10 cellular contexts compared by ENCODE assay signal in genomic region chr5:132776932-132777208, GRCh38. TPM values are rescaled to one million over a fixed set of nuclear protein-coding genes. Genes with fewer than 3 reads are reported as not detected.
DNase-seq lines count a peak whose midpoint lies in the region; ATAC-seq and TF ChIP-seq lines count a peak whose summit lies in the region.
"Had no signal": no experiment of that assay in that cellular context is flagged by ENCODE, and none has a peak within 500 bp of the region (broad histone marks: within the 10 kb centered on the region; RNA-seq: fewer than 3 reads in every experiment).

No MANE protein-coding gene starts in this region.

- intact Hi-C loops in CD4-positive, alpha-beta memory T cell (cut with micrococcal nuclease), result loop anchor here (1.0 to 2.0 kb wide), 2 partner anchors 30 to 40 kb away; partner anchors contain the start of genes CCNI2 and KIF3A

- no peak overlapping the region for H3K4ac ChIP-seq in neuronal stem cell (ENCODE audit: low read length)

- no peak overlapping the region for H2BK120ac ChIP-seq in neuronal stem cell (ENCODE audit: low read depth, low read length)

- no peak overlapping the region for H3K27ac Mint-ChIP-seq in CD4-positive, alpha-beta memory T cell
- H3K27ac Mint-ChIP-seq in endodermal cell, result no peak overlapping the region
- H3K27ac Mint-ChIP-seq: activated B cell treated with CpG ODN at 0.5 μM for 24 hours, immature natural killer cell had no signal

- H4K91ac ChIP-seq in neuronal stem cell (ENCODE audit: low read depth, low read length, poor library complexity), result no peak overlapping the region

- CTCF ChIA-PET in CD4-positive, alpha-beta memory T cell (lab: Charles Lee; ENCODE audit: partially characterized antibody), result interaction anchor here (1.8 kb wide), 1 partner anchor 43 kb away, joined by 6 read pairs; no protein-coding TSS in a partner anchor

- no peaks in the 10 kb centered on the region for H3K36me3 ChIP-seq in CD4-positive, alpha-beta memory T cell (ENCODE audit: insufficient read depth, low read length)
- H3K36me3 ChIP-seq in endodermal cell (ENCODE audit: control insufficient read depth, insufficient read depth, low read length), result no peaks in the 10 kb centered on the region
- no peaks in the 10 kb centered on the region for H3K36me3 ChIP-seq in neuronal stem cell (replicated peaks in 1 of 2; ENCODE audit: control insufficient read depth in 2 of 2, insufficient read depth in 2 of 2, low read length in 2 of 2)

- H2BK15ac ChIP-seq in neuronal stem cell (ENCODE audit: low read length), result no peak overlapping the region

- no peaks in the 10 kb centered on the region for H3K9me3 ChIP-seq in CD4-positive, alpha-beta memory T cell (ENCODE audit: control insufficient read depth in 1 of 2, low read length in 2 of 2)
- H3K9me3 ChIP-seq in endodermal cell (ENCODE audit: control insufficient read depth, low read length) (no peaks in the 10 kb centered on the region), neuronal stem cell (replicated peaks in 1 of 2; ENCODE audit: control insufficient read depth in 2 of 2, insufficient read depth in 1 of 2, low read depth in 1 of 2, low read length in 2 of 2) (no peaks in the 10 kb centered on the region)

- peak overlapping the region; percentile 20 for H3K27ac ChIP-seq in CD4-positive, alpha-beta memory T cell (ENCODE audit: low read depth, low read length)
- H3K27ac ChIP-seq in endodermal cell (ENCODE audit: low read depth, low read length), result no peak overlapping the region
- H3K27ac ChIP-seq in neuronal stem cell (replicated peaks; ENCODE audit: low read length), result no peak overlapping the region

- H3K4me1 Mint-ChIP-seq in CD4-positive, alpha-beta memory T cell, result peaks cover 20 to 44% (median 28%) of the 10 kb centered on the region in 4 donors
- no peaks in the 10 kb centered on the region for H3K4me1 Mint-ChIP-seq in endodermal cell

- POLR2A ChIA-PET in CD4-positive, alpha-beta memory T cell (lab: Charles Lee; ENCODE audit: partially characterized antibody), result interaction anchor here (1.2 to 2.7 kb wide), 4 partner anchors 29 to 280 kb away, joined by 3 to 23 read pairs (median 9); partner anchors contain the start of genes CCNI2, HSPA4 and KIF3A

- H2BK5ac ChIP-seq in neuronal stem cell (ENCODE audit: low read length), result peak overlapping the region; percentile 4

- H3K4me3 Mint-ChIP-seq in CD4-positive, alpha-beta memory T cell, result no peak overlapping the region
- H3K4me3 Mint-ChIP-seq in endodermal cell, result peak overlapping the region; percentile 61

- peak overlapping the region; percentile 86 for H3K4me2 ChIP-seq in neuronal stem cell (ENCODE audit: insufficient read depth, low read length, poor library complexity, severe bottlenecking)

- peak overlapping the region; percentile 99 for H2AFZ ChIP-seq in neuronal stem cell (ENCODE audit: low read length)

- 0 to 4% methylated on average over 5 to 41 of the region's 41 CpGs for WGBS in endodermal cell (ENCODE audit: insufficient coverage in 1 of 2, insufficient read length in 1 of 2), 2 experiments
- WGBS in neuronal stem cell (ENCODE audit: extremely low coverage in 2 of 2, insufficient read length in 2 of 2, insufficient replicate concordance in 1 of 2), 2 donors, result no CpG with 5 or more reads among the region's 41 CpGs

- H3K14ac ChIP-seq in neuronal stem cell (ENCODE audit: low read length), result no peak overlapping the region

- H3K36me3 Mint-ChIP-seq in CD4-positive, alpha-beta memory T cell, result peaks cover 0 to 1% of the 10 kb centered on the region in 2 donors
- H3K36me3 Mint-ChIP-seq in endodermal cell (ENCODE audit: low read depth), result no peaks in the 10 kb centered on the region
- H3K36me3 Mint-ChIP-seq: immature natural killer cell had no signal

- no peak overlapping the region for H3K23ac ChIP-seq in neuronal stem cell (ENCODE audit: low read depth, low read length, poor library complexity)

- peak overlapping the region; percentile 48 for H2AK5ac ChIP-seq in neuronal stem cell (ENCODE audit: low read depth, low read length)

- H3K4me3 ChIP-seq in CD4-positive, alpha-beta memory T cell (ENCODE audit: low read length in 2 of 2), result peak overlapping the region in 1 of 2 donors; percentile 69
- H3K4me3 ChIP-seq in LNCaP clone FGC (ENCODE audit: low read depth, low read length) (peak overlapping the region; percentile 75), endodermal cell (ENCODE audit: low read length) (peak overlapping the region; percentile 80), neuronal stem cell (ENCODE audit: low read length in 2 of 2) (peak overlapping the region; percentile 64 to 89)

- H3K4me1 ChIP-seq in CD4-positive, alpha-beta memory T cell (ENCODE audit: insufficient read depth, low read length), result peaks cover 35% of the 10 kb centered on the region
- no peaks in the 10 kb centered on the region for H3K4me1 ChIP-seq in endodermal cell (ENCODE audit: control insufficient read depth, insufficient read depth, low read length)
- peaks cover 3 to 20% of the 10 kb centered on the region in 2 donors for H3K4me1 ChIP-seq in neuronal stem cell (ENCODE audit: control insufficient read depth in 2 of 2, insufficient read depth in 1 of 2, low read depth in 1 of 2, low read length in 2 of 2)

- H3K9ac ChIP-seq in endodermal cell (ENCODE audit: extremely low read depth, low read length, poor library complexity, severe bottlenecking) (peak overlapping the region; percentile 41), neuronal stem cell (ENCODE audit: low read depth, low read length, poor library complexity) (peak overlapping the region; percentile 50)

- no peak overlapping the region for H4K8ac ChIP-seq in neuronal stem cell (ENCODE audit: low read depth, low read length)

- H3K27me3 Mint-ChIP-seq in CD4-positive, alpha-beta memory T cell, result peaks cover 0 to 1% of the 10 kb centered on the region in 2 donors
- peaks cover 51% of the 10 kb centered on the region for H3K27me3 Mint-ChIP-seq in endodermal cell (ENCODE audit: insufficient read depth)

- H3K79me1 ChIP-seq in neuronal stem cell (ENCODE audit: low read depth, low read length), result peaks cover 16% of the 10 kb centered on the region

- no peaks in the 10 kb centered on the region for H3K9me3 Mint-ChIP-seq in CD4-positive, alpha-beta memory T cell
- no peaks in the 10 kb centered on the region for H3K9me3 Mint-ChIP-seq in endodermal cell
- H3K9me3 Mint-ChIP-seq: activated B cell treated with CpG ODN at 0.5 μM for 24 hours, immature natural killer cell had no signal

- H3K18ac ChIP-seq in neuronal stem cell (ENCODE audit: low read length), result peak overlapping the region; percentile 81

- no peak for DNase-seq in CD4-positive, alpha-beta memory T cell
- DNase-seq in LNCaP clone FGC (ENCODE audit: low read depth), result no peak
- DNase-seq in endodermal cell, result no peak
- no peak for DNase-seq in neuronal stem cell (ENCODE audit: low spot score)
- no peak for DNase-seq in glomerular visceral epithelial cell (ENCODE audit: extremely low spot score)
- no peak for DNase-seq in KG1 (lab: John Stamatoyannopoulos, UW)

- no peak for TF ChIP-seq CTCF in LNCaP clone FGC (IDR thresholded peaks at IDR 0.05; ENCODE audit: control insufficient read depth, extremely low read depth, insufficient read depth)
- TF ChIP-seq CTCF in endodermal cell (conservative IDR thresholded peaks at IDR 0.05), result no peak

- ATAC-seq in HG02973 (IDR thresholded peaks at IDR 0.05; ENCODE audit: unreplicated experiment), result no peak
- ATAC-seq in HG03460 (IDR thresholded peaks at IDR 0.05; ENCODE audit: unreplicated experiment), result no peak

- no peak overlapping the region for H2BK12ac ChIP-seq in neuronal stem cell (ENCODE audit: low read length)

- no peaks in the 10 kb centered on the region for H3K27me3 ChIP-seq in CD4-positive, alpha-beta memory T cell (ENCODE audit: insufficient read depth, low read length)
- H3K27me3 ChIP-seq in endodermal cell (ENCODE audit: control insufficient read depth, insufficient read depth, low read length, poor library complexity, severe bottlenecking) (peaks cover 51% of the 10 kb centered on the region), neuronal stem cell (ENCODE audit: control insufficient read depth in 3 of 3, insufficient read depth in 3 of 3, low read depth in 1 of 3, low read length in 3 of 3) (peaks cover 0 to 43% (median 21%) of the 10 kb centered on the region in 3 experiments)

RNA-seq across cellular contexts. Expression of gene SEPTIN8, which starts 0.2 kb away (rescaled TPM):
- 10 to 100 TPM; 12.6 to 13.8 TPM for total RNA-seq in CD4-positive, alpha-beta memory T cell
- polyA plus RNA-seq in CD4-positive, alpha-beta memory T cell, result 1 to 10 TPM; 1.1 to 3.3 TPM
- 10 to 100 TPM; 49.0 to 56.7 TPM for total RNA-seq in endodermal cell
- polyA plus RNA-seq in endodermal cell (2013, experiment 1 of 2), result 44.7 TPM
- 40.8 TPM for polyA plus RNA-seq in endodermal cell (2013, experiment 2 of 2)
- 53.7 TPM for polyA plus RNA-seq in neuronal stem cell (2013, experiment 1 of 2)
- 53.2 TPM for polyA plus RNA-seq in neuronal stem cell (2013, experiment 2 of 2)

RNA-seq across cellular contexts. Expression of gene CCNI2, which starts 29.6 kb away (rescaled TPM):
- 10 to 100 TPM; 12.5 to 13.0 TPM for total RNA-seq in CD4-positive, alpha-beta memory T cell
- polyA plus RNA-seq in CD4-positive, alpha-beta memory T cell, result 1 to 10 TPM in 1 of 2 donors, under 1 TPM in 1; 0.86 to 3.1 TPM
- 1 to 10 TPM; 1.2 to 1.3 TPM for total RNA-seq in endodermal cell
- 0.21 TPM for polyA plus RNA-seq in endodermal cell (2013, experiment 1 of 2)
- polyA plus RNA-seq in endodermal cell (2013, experiment 2 of 2), result not detected
- polyA plus RNA-seq in neuronal stem cell (2013, experiment 1 of 2), result 0.17 TPM
- polyA plus RNA-seq in neuronal stem cell (2013, experiment 2 of 2), result 0.14 TPM

RNA-seq across cellular contexts. Expression of gene SOWAHA, which starts 36.2 kb away (rescaled TPM):
- not detected for total RNA-seq in CD4-positive, alpha-beta memory T cell
- polyA plus RNA-seq in CD4-positive, alpha-beta memory T cell, result under 1 TPM in 1 of 2 donors, not detected in 1; 0.06 TPM
- under 1 TPM in 1 of 2 donors, not detected in 1; 0.13 TPM for total RNA-seq in endodermal cell
- polyA plus RNA-seq in endodermal cell (2013, experiment 1 of 2), result not detected
- polyA plus RNA-seq in endodermal cell (2013, experiment 2 of 2), result not detected
- polyA plus RNA-seq in neuronal stem cell (2013, experiment 1 of 2), result 0.03 TPM
- 0.01 TPM for polyA plus RNA-seq in neuronal stem cell (2013, experiment 2 of 2)
- total RNA-seq: activated B cell treated with CpG ODN at 0.5 μM for 24 hours had no signal
- polyA plus RNA-seq: immature natural killer cell had no signal

RNA-seq across cellular contexts. Expression of gene KIF3A, which starts 39.5 kb away (rescaled TPM):
- total RNA-seq in CD4-positive, alpha-beta memory T cell, result 10 to 100 TPM; 18.7 to 25.9 TPM
- 10 to 100 TPM in 1 of 2 donors, 1 to 10 TPM in 1; 9.7 to 18.3 TPM for polyA plus RNA-seq in CD4-positive, alpha-beta memory T cell
- 10 to 100 TPM; 19.6 to 25.2 TPM for total RNA-seq in endodermal cell
- 14.6 TPM for polyA plus RNA-seq in endodermal cell (2013, experiment 1 of 2)
- 14.7 TPM for polyA plus RNA-seq in endodermal cell (2013, experiment 2 of 2)
- 15.7 TPM for polyA plus RNA-seq in neuronal stem cell (2013, experiment 1 of 2)
- 17.9 TPM for polyA plus RNA-seq in neuronal stem cell (2013, experiment 2 of 2)

RNA-seq across cellular contexts. Expression of gene SHROOM1, which starts 53.6 kb away (rescaled TPM):
- total RNA-seq in CD4-positive, alpha-beta memory T cell, result under 1 TPM in 1 of 2 experiments, not detected in 1; 0.49 TPM
- polyA plus RNA-seq in CD4-positive, alpha-beta memory T cell, result not detected
- 10 to 100 TPM in 1 of 2 donors, 1 to 10 TPM in 1; 6.6 to 14.4 TPM for total RNA-seq in endodermal cell
- 2.1 TPM for polyA plus RNA-seq in endodermal cell (2013, experiment 1 of 2)
- 0.91 TPM for polyA plus RNA-seq in endodermal cell (2013, experiment 2 of 2)
- polyA plus RNA-seq in neuronal stem cell (2013, experiment 1 of 2), result 1.7 TPM
- polyA plus RNA-seq in neuronal stem cell (2013, experiment 2 of 2), result 1.8 TPM

Comparison
In these comparisons a context has a peak if more than half of its experiments do, and no peak if none do; other contexts are left out.
1. RNA of gene CCNI2, which starts 29.6 kb away (total RNA-seq): 12.5 to 13.0 TPM in CD4-positive, alpha-beta memory T cell; 1.2 to 1.3 TPM in endodermal cell; every median in the first group is over 4 times any median in the second.